Comparison of ENCODE assay signal across 16 cellular contexts in the genomic region with DNA sequence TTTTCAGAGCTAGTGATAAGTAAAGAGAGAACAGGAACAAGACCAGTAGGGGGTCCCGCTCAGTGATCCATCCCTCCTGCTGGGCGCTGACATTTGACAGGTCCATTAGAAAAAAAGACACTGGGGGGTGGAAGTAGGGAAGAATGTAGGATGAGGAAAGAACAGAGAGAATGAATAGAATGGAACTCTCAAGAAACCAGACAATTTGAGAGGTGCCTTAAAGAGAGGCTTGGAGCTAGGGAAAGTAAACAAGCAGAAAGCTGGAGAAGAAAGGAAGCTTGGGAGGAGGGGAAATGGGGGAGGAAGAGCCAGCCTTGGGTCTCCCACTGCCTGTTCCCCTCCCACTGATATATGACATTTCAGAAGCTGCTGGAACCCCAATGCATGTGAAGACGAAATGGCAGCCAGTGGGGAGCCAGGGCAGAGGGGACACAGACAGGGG. TPM values are rescaled to one million over a fixed set of nuclear protein-coding genes. Genes with fewer than 3 reads are reported as not detected.
DNase-seq lines count a peak whose midpoint lies in the region; ATAC-seq and TF ChIP-seq lines count a peak whose summit lies in the region.
"Had no signal": no experiment of that assay in that cellular context is flagged by ENCODE, and none has a peak within 500 bp of the region (broad histone marks: within the 10 kb centered on the region; RNA-seq: fewer than 3 reads in every experiment).

No MANE protein-coding gene starts in this region.

- peak overlapping the region; percentile 85 for H3K27ac ChIP-seq in neural cell (ENCODE audit: low read length)
- no peak overlapping the region for H3K27ac ChIP-seq in hepatocyte
- H3K27ac ChIP-seq: heart left ventricle had no signal

- H3K4me2 ChIP-seq in neural cell (ENCODE audit: low read length) (peak overlapping the region; percentile 78), hepatocyte (no peak overlapping the region)

- H3F3A ChIP-seq in neural cell (ENCODE audit: insufficient read depth, low read length, poor library complexity, severe bottlenecking), result no peaks in the 10 kb centered on the region

- peaks cover 23% of the 10 kb centered on the region for H3K36me3 ChIP-seq in neural cell (ENCODE audit: insufficient read depth, low read length)
- no peaks in the 10 kb centered on the region for H3K36me3 ChIP-seq in hepatocyte (replicated peaks; ENCODE audit: insufficient read depth, low read depth)

- H3K9me3 ChIP-seq in neural cell (ENCODE audit: low read length) (no peaks in the 10 kb centered on the region), hepatocyte (ENCODE audit: low read depth) (no peaks in the 10 kb centered on the region)
- H3K9me3 ChIP-seq: heart left ventricle had no signal

- peak; percentile 53 for TF ChIP-seq EP300 in neural cell (conservative IDR thresholded peaks at IDR 0.05; ENCODE audit: poor library complexity, severe bottlenecking)

- peaks cover 10% of the 10 kb centered on the region for H3K4me1 ChIP-seq in hepatocyte (ENCODE audit: insufficient read depth)

- no peak for TF ChIP-seq RAD21 in neural cell (conservative IDR thresholded peaks at IDR 0.05)

- H2AFZ ChIP-seq in neural cell (ENCODE audit: low read depth, low read length) (no peak overlapping the region), hepatocyte (no peak overlapping the region)

- TF ChIP-seq CTCF in neural cell (IDR thresholded peaks at IDR 0.05; ENCODE audit: poor library complexity, severe bottlenecking) (no peak), hepatocyte (IDR thresholded peaks at IDR 0.05; ENCODE audit: poor library complexity) (no peak)

- CTCF ChIA-PET in HEK293T (lab: Yijun Ruan, JAX), result interaction anchor here (0.6 kb wide), 1 partner anchor 489 kb away, joined by 3 read pairs; no protein-coding TSS in a partner anchor

- WGBS in hepatocyte (ENCODE audit: low lambda C conversion rate, missing lambda C conversion rate), result 57% methylated on average over 3 of the region's 3 CpGs

- DNase-seq in HEK293T (ENCODE audit: extremely low spot score) (no peak), cerebellar cortex (ENCODE audit: low spot score) (peak; percentile 17), hepatocyte (ENCODE audit: low spot score) (no peak), SHP77 (lab: John Stamatoyannopoulos, UW) (no peak)
- DNase-seq: activated naive CD8-positive, alpha-beta T cell treated with anti-CD3 and anti-CD28 coated beads, Interleukin-2, amount 50 U/mL, for 24 hours; activated T-cell treated with anti-CD3 and anti-CD28 coated beads, Interleukin-2, amount 50 U/mL, for 24 hours; AML-193; heart left ventricle; left ventricle myocardium superior; NCI-H1092 treated with DMSO at 0.1 percent for 48 hours; NCI-H510A had no signal

- H3K9ac ChIP-seq in neural cell (ENCODE audit: low read length), result peak overlapping the region; percentile 50

- peak overlapping the region; percentile 69 for H3K4me3 ChIP-seq in neural cell (ENCODE audit: low read length)
- no peak overlapping the region for H3K4me3 ChIP-seq in hepatocyte
- H3K4me3 ChIP-seq: heart left ventricle had no signal

- H3K79me2 ChIP-seq in neural cell (replicated peaks; ENCODE audit: insufficient read depth, low read length) (peaks cover 44% of the 10 kb centered on the region), hepatocyte (no peaks in the 10 kb centered on the region)

- H3K9me2 ChIP-seq in neural cell (ENCODE audit: insufficient read depth, low read length), result no peaks in the 10 kb centered on the region
- H3K9me2 ChIP-seq in hepatocyte (replicated peaks; ENCODE audit: insufficient read depth), result no peaks in the 10 kb centered on the region

- H4K20me1 ChIP-seq in neural cell (ENCODE audit: insufficient read depth) (no peaks in the 10 kb centered on the region), hepatocyte (ENCODE audit: insufficient read depth, poor library complexity, severe bottlenecking) (no peaks in the 10 kb centered on the region)

- no peak for ATAC-seq in GM21723 (IDR thresholded peaks at IDR 0.05; ENCODE audit: unreplicated experiment)
- ATAC-seq: activated naive CD8-positive, alpha-beta T cell treated with anti-CD3 and anti-CD28 coated beads, Interleukin-2, amount 50 U/mL, for 24 hours; heart left ventricle; left ventricle myocardium superior had no signal

- POLR2A ChIA-PET in HEK293T (lab: Yijun Ruan, JAX), result interaction anchor here (2.0 kb wide), 1 partner anchor 9 kb away, joined by 8 read pairs; the partner anchor contains the start of gene GABBR1

- H3K27me3 ChIP-seq in neural cell (ENCODE audit: insufficient read depth, low read depth, low read length) (no peaks in the 10 kb centered on the region), hepatocyte (peaks cover 4% of the 10 kb centered on the region)
- H3K27me3 ChIP-seq: heart left ventricle had no signal

TF ChIP-seq in HEK293T, 16 proteins besides CTCF, POLR2A, EP300 and RAD21:
- TF ChIP-seq SUZ12 (IDR thresholded peaks at IDR 0.05) (no peak), PKNOX1 (IDR thresholded peaks at IDR 0.05) (peak; percentile 72), ARNT (IDR thresholded peaks at IDR 0.05) (no peak), FOXA1 (IDR thresholded peaks at IDR 0.05) (no peak)

TF ChIP-seq in neural cell, 6 proteins besides CTCF, POLR2A, EP300 and RAD21:
- TF ChIP-seq SMC3 (conservative IDR thresholded peaks at IDR 0.05; ENCODE audit: poor library complexity), result no peak
- no peak for TF ChIP-seq EZH2 (IDR thresholded peaks at IDR 0.05; ENCODE audit: borderline replicate concordance, insufficient read depth, low read length, poor library complexity, severe bottlenecking)
- no peak for TF ChIP-seq REST (IDR thresholded peaks at IDR 0.05; ENCODE audit: borderline replicate concordance)
- peak; percentile 50 for TF ChIP-seq POLR2AphosphoS5 (IDR thresholded peaks at IDR 0.05)
- TF ChIP-seq TAF1 (IDR thresholded peaks at IDR 0.05; ENCODE audit: low read depth), result no peak
- no peak for TF ChIP-seq MXI1 (conservative IDR thresholded peaks at IDR 0.05; ENCODE audit: poor library complexity, severe bottlenecking)
TF ChIP-seq in neural cell: peak in this region for 1.

RNA-seq across cellular contexts. Expression of gene GABBR1, which starts 8.4 kb away (rescaled TPM):
- 108 and 120 TPM in 2 replicates for polyA plus RNA-seq in neural cell
- polyA minus RNA-seq in neural cell, result 212 and 216 TPM in 2 replicates
- total RNA-seq in hepatocyte, result 7.0 and 11.3 TPM in 2 replicates
- polyA plus RNA-seq in hepatocyte, result 9.9 and 21.3 TPM in 2 replicates

RNA-seq across cellular contexts. Expression of gene MOG, which starts 32.4 kb away (rescaled TPM):
- polyA plus RNA-seq in neural cell (not detected in 2 replicates), hepatocyte (not detected in 2 replicates)
- polyA minus RNA-seq in neural cell, result 0.49 TPM in 1 of 2 replicates, not detected in the other
- total RNA-seq in hepatocyte, result not detected in 2 replicates
- total RNA-seq: epithelial cell of proximal tubule, skeletal muscle tissue had no signal

RNA-seq across cellular contexts. Expression of gene OR2H2, which starts 39.6 kb away (rescaled TPM):
- polyA plus RNA-seq in neural cell (not detected in 2 replicates), hepatocyte (not detected in 2 replicates)
- polyA minus RNA-seq in neural cell, result not detected in 2 replicates
- not detected in 2 replicates for total RNA-seq in hepatocyte
- total RNA-seq: cerebellum, epithelial cell of proximal tubule, heart left ventricle, left ventricle myocardium superior, skeletal muscle tissue had no signal
- polyA plus RNA-seq: heart left ventricle had no signal

RNA-seq across cellular contexts. Expression of gene ZFP57, which starts 56.4 kb away (rescaled TPM):
- polyA plus RNA-seq in neural cell (not detected in 2 replicates), hepatocyte (not detected in 2 replicates)
- not detected in 2 replicates for polyA minus RNA-seq in neural cell
- not detected in 2 replicates for total RNA-seq in hepatocyte
- total RNA-seq: cerebellum, left ventricle myocardium superior, skeletal muscle tissue had no signal
